Comparison of ENCODE assay signal across 11 cellular contexts in the genomic region with DNA sequence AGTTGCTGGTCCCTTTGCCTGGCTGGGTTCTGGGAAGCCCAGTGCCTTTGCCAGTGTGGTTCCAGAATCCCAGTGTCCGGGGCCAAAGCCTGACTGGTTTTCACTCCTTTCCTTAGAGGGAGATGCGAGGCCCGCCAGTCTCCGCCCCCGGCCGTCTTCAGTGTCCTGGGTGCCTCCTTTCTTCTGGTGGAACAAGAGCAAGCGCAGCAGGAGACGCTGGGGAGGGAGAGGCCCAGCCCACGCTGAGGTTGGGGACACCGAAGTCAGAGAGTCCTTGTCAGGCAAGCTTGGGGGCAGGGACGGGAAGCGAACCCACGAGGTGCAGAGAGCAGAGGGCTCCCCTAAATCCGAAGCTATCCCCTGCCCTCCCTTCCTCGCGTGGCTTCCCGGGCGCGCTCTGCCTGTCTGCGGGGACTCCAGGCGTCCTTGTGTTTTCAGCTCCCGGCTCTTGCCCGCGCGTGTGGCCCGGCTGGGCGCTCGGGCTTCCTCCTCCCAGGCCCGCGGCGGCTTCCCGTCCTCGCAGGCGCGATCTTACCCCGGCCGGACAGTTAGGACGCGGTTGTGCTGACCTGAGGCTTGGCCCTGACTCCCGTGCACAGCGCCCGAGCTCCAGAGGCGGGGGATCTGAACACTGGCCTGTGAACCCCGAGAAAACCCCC.
DNase-seq lines count a peak whose midpoint lies in the region; ATAC-seq, FAIRE-seq and TF ChIP-seq lines count a peak whose summit lies in the region.
"Had no signal": no experiment of that assay in that cellular context is flagged by ENCODE, and none has a peak within 500 bp of the region (broad histone marks: within the 10 kb centered on the region; RNA-seq: fewer than 3 reads in every experiment).

No MANE protein-coding gene starts in this region.

- peaks cover 66% of the 10 kb centered on the region for H3K27me3 Mint-ChIP-seq in progenitor cell of endocrine pancreas

- H3K79me2 ChIP-seq in hepatocyte, result no peaks in the 10 kb centered on the region

- no peaks in the 10 kb centered on the region for H4K20me1 ChIP-seq in hepatocyte (ENCODE audit: insufficient read depth, poor library complexity, severe bottlenecking)

- no peak for TF ChIP-seq CTCF in WI38 (IDR thresholded peaks at IDR 0.05; ENCODE audit: low read depth, low read length)
- no peak for TF ChIP-seq CTCF in hepatocyte (IDR thresholded peaks at IDR 0.05; ENCODE audit: poor library complexity)
- TF ChIP-seq CTCF in progenitor cell of endocrine pancreas (IDR thresholded peaks at IDR 0.05; ENCODE audit: unreplicated experiment), result no peak

- peak overlapping the region; percentile 33; the same call in 1 of the 2 replicates for H3K4me3 ChIP-seq in WI38 (ENCODE audit: low read depth, low read length)
- H3K4me3 ChIP-seq in hepatocyte, result no peak overlapping the region

- no peaks in the 10 kb centered on the region for H3K36me3 Mint-ChIP-seq in progenitor cell of endocrine pancreas (ENCODE audit: insufficient read depth)

- peaks cover 7% of the 10 kb centered on the region for H3K9me3 Mint-ChIP-seq in progenitor cell of endocrine pancreas (ENCODE audit: low read depth)

- peak overlapping the region; percentile 80 for H3K4me2 ChIP-seq in hepatocyte

- peaks cover 26% of the 10 kb centered on the region for H3K27me3 ChIP-seq in hepatocyte

- H3K36me3 ChIP-seq in ES-I3 (ENCODE audit: insufficient read depth, low read length) (no peaks in the 10 kb centered on the region), hepatocyte (replicated peaks; ENCODE audit: insufficient read depth, low read depth) (no peaks in the 10 kb centered on the region)

- H3K9me2 ChIP-seq in hepatocyte (replicated peaks; ENCODE audit: insufficient read depth), result no peaks in the 10 kb centered on the region

- peak overlapping the region; percentile 9 for H3K4me3 Mint-ChIP-seq in progenitor cell of endocrine pancreas (ENCODE audit: low read depth)
- H3K4me3 Mint-ChIP-seq: central memory CD8-positive, alpha-beta T cell had no signal

- no peak for ATAC-seq in HG02763 (IDR thresholded peaks at IDR 0.05; ENCODE audit: unreplicated experiment)

- 18% methylated on average over 41 of the region's 44 CpGs for WGBS in hepatocyte (ENCODE audit: low lambda C conversion rate, missing lambda C conversion rate)

- peak overlapping the region; percentile 8 for H2AFZ ChIP-seq in hepatocyte

- FAIRE-seq in GM12891 (lab: Jason Lieb, UNC), result no peak

- H3K27ac Mint-ChIP-seq in progenitor cell of endocrine pancreas, result no peak overlapping the region

- H3K4me1 ChIP-seq in ES-I3 (ENCODE audit: insufficient read depth, low read length) (0 out of 2 replicates have a peak, but pooled peaks cover 5% of the 10 kb centered on the region), hepatocyte (ENCODE audit: insufficient read depth) (no peaks in the 10 kb centered on the region)

- H3K9me3 ChIP-seq in ES-I3 (ENCODE audit: control insufficient read depth, insufficient read depth, low read length) (no peaks in the 10 kb centered on the region), hepatocyte (ENCODE audit: low read depth) (no peaks in the 10 kb centered on the region)

- DNase-seq in hepatocyte (ENCODE audit: low spot score), result peak; percentile 17
- DNase-seq in progenitor cell of endocrine pancreas (ENCODE audit: low spot score, unreplicated experiment), result peak; percentile 15
- no peak for DNase-seq in NCI-H187 (lab: John Stamatoyannopoulos, UW)
- DNase-seq in GM12891 (ENCODE audit: insufficient read length, low spot score), result no peak
- DNase-seq: activated CD4-positive, CD25-positive, alpha-beta regulatory T cell treated with anti-CD3 and anti-CD28 coated beads, Interleukin-2, amount 50 U/mL, for 72 hours; NCI-H524; SHP77 had no signal

- H3K4me1 Mint-ChIP-seq in progenitor cell of endocrine pancreas (ENCODE audit: low read depth), result peaks cover 4% of the 10 kb centered on the region
- H3K4me1 Mint-ChIP-seq: central memory CD8-positive, alpha-beta T cell had no signal

- no peak overlapping the region for H3K27ac ChIP-seq in hepatocyte

- H3K9ac ChIP-seq in ES-I3 (ENCODE audit: low read depth, low read length), result peak overlapping the region; percentile 39; the same call in 1 of the 2 replicates

- no peak for TF ChIP-seq POLR2A in GM12891 (IDR thresholded peaks at IDR 0.05; ENCODE audit: low read depth, low read length)

TF ChIP-seq in GM12891, 5 proteins besides CTCF, POLR2A, EP300 and RAD21:
- TF ChIP-seq POU2F2 (IDR thresholded peaks at IDR 0.05; ENCODE audit: low read depth, low read length) (no peak), SPI1 (IDR thresholded peaks at IDR 0.05; ENCODE audit: low read depth, low read length) (no peak), PAX5 (IDR thresholded peaks at IDR 0.05; ENCODE audit: insufficient read depth, low read length, severe bottlenecking) (no peak), TAF1 (IDR thresholded peaks at IDR 0.05; ENCODE audit: low read depth, low read length) (no peak), POLR2AphosphoS5 (IDR thresholded peaks at IDR 0.05; ENCODE audit: low read depth, low read length) (no peak)

Comparison
In these comparisons a context has a peak if more than half of its experiments do, and no peak if none do; other contexts are left out.
1. DNase-seq: peak in hepatocyte (single experiment) and progenitor cell of endocrine pancreas (single experiment); none in NCI-H187 (0 of 2) and GM12891 (single experiment).